ENCODE assay signal across 26 cellular contexts in genomic region chr10:76333331-76333730, GRCh38.
DNase-seq lines count a peak whose midpoint lies in the region; ATAC-seq and TF ChIP-seq lines count a peak whose summit lies in the region.
"Had no signal": no experiment of that assay in that cellular context is flagged by ENCODE, and none has a peak within 500 bp of the region (broad histone marks: within the 10 kb centered on the region; RNA-seq: fewer than 3 reads in every experiment).

No MANE protein-coding gene starts in this region.

- H3K27me3 Mint-ChIP-seq in brain (peaks cover 6% of the 10 kb centered on the region), nephron (ENCODE audit: low read depth) (peaks cover 6% of the 10 kb centered on the region)
- H3K27me3 Mint-ChIP-seq: activated CD8-positive, alpha-beta memory T cell treated with anti-CD3 and anti-CD28 coated beads, Interleukin-2, amount 10 ng/mL, durations not matched to agents 7 days and 5 days; activated naive CD8-positive, alpha-beta T cell treated with anti-CD3 and anti-CD28 coated beads, Interleukin-2, amount 50 U/mL, for 24 hours; central memory CD8-positive, alpha-beta T cell had no signal

- H3K4me1 ChIP-seq in sigmoid colon, result peaks cover 0 to 77% (median 74%) of the 10 kb centered on the region in 4 donors
- H3K4me1 ChIP-seq: psoas muscle had no signal

- intact Hi-C loops in sigmoid colon (cut with DNase I), result loop anchor here (5.0 to 10.0 kb wide), 2 partner anchors 51 to 311 kb away; no protein-coding TSS in a partner anchor

- WGBS in sigmoid colon, 2 donors, result 91 to 93% methylated on average over 2 of the region's 2 CpGs

- DNase-seq in NCI-H2171 treated with DMSO at 0.1 percent for 48 hours (lab: John Stamatoyannopoulos, UW), result peak; percentile 94
- no peak for DNase-seq in sigmoid colon
- DNase-seq in cortex of kidney (lab: John Stamatoyannopoulos, UW), result no peak
- DNase-seq in ureter (ENCODE audit: low spot score), result no peak
- DNase-seq in erythroblast (lab: John Stamatoyannopoulos, UW), result no peak
- DNase-seq: activated CD4-positive, alpha-beta T cell treated with anti-CD3 and anti-CD28 coated beads, Interleukin-2, amount 50 U/mL, for 4 hours; activated CD8-positive, alpha-beta memory T cell treated with anti-CD3 and anti-CD28 coated beads, Interleukin-2, amount 10 ng/mL, durations not matched to agents 7 days and 5 days; activated naive CD8-positive, alpha-beta T cell treated with anti-CD3 and anti-CD28 coated beads, Interleukin-2, amount 50 U/mL, for 24 hours; activated T-cell treated with anti-CD3 and anti-CD28 coated beads, Interleukin-2, amount 50 U/mL, for 48 hours; foreskin melanocyte; MM.1S; NCI-H2081 treated with DMSO at 0.1 percent for 48 hours; OCI-M1; psoas muscle; stimulated activated CD4-positive, alpha-beta T cell treated with anti-CD3 and anti-CD28 coated beads, Interleukin-4, amount 100 ng/mL, for 1 hour had no signal

- peaks cover 0 to 6% (median 0%) of the 10 kb centered on the region in 5 experiments for H3K9me3 Mint-ChIP-seq in brain
- H3K9me3 Mint-ChIP-seq in nephron, result peaks cover 4% of the 10 kb centered on the region
- H3K9me3 Mint-ChIP-seq: activated naive CD8-positive, alpha-beta T cell treated with anti-CD3 and anti-CD28 coated beads, Interleukin-2, amount 50 U/mL, for 24 hours had no signal

- H3K27me3 ChIP-seq in sigmoid colon, result no peaks in the 10 kb centered on the region
- H3K27me3 ChIP-seq: BLaER1, tibial nerve had no signal

- no peaks in the 10 kb centered on the region for H3K36me3 ChIP-seq in sigmoid colon
- H3K36me3 ChIP-seq: BLaER1, tibial nerve had no signal

- no peaks in the 10 kb centered on the region for H3K9me3 ChIP-seq in sigmoid colon
- H3K9me3 ChIP-seq: BLaER1, psoas muscle, tibial nerve had no signal

- TF ChIP-seq POLR2A in sigmoid colon (IDR thresholded peaks at IDR 0.05) (no peak), erythroblast (IDR thresholded peaks at IDR 0.05; ENCODE audit: low read length) (no peak)

- TF ChIP-seq EP300 in sigmoid colon (IDR thresholded peaks at IDR 0.05), result no peak

- H3K4me3 ChIP-seq in sigmoid colon, result no peak overlapping the region
- H3K4me3 ChIP-seq: BLaER1, dorsolateral prefrontal cortex, psoas muscle, SK-N-MC, tibial nerve had no signal

- H3K27ac ChIP-seq in sigmoid colon, result peak overlapping the region in 3 of 4 donors; percentile 75 to 83 (median 80)
- H3K27ac ChIP-seq: BLaER1, HL-60, KMS-11, psoas muscle, SK-N-MC, tibial nerve had no signal

- no peak for TF ChIP-seq CTCF in brain (conservative IDR thresholded peaks at IDR 0.05)
- no peak for TF ChIP-seq CTCF in nephron (IDR thresholded peaks at IDR 0.05; ENCODE audit: unreplicated experiment in 3 of 3)
- no peak for TF ChIP-seq CTCF in sigmoid colon (IDR thresholded peaks at IDR 0.05)

- H3K36me3 Mint-ChIP-seq in brain, result no peaks in the 10 kb centered on the region
- H3K36me3 Mint-ChIP-seq in nephron (ENCODE audit: low read depth), result peaks cover 5% of the 10 kb centered on the region
- H3K36me3 Mint-ChIP-seq: activated CD8-positive, alpha-beta memory T cell treated with anti-CD3 and anti-CD28 coated beads, Interleukin-2, amount 10 ng/mL, durations not matched to agents 7 days and 5 days had no signal

- H3K4me3 Mint-ChIP-seq in brain, result no peak overlapping the region
- H3K4me3 Mint-ChIP-seq in nephron, result no peak overlapping the region
- H3K4me3 Mint-ChIP-seq: activated CD8-positive, alpha-beta memory T cell treated with anti-CD3 and anti-CD28 coated beads, Interleukin-2, amount 10 ng/mL, durations not matched to agents 7 days and 5 days; activated naive CD8-positive, alpha-beta T cell treated with anti-CD3 and anti-CD28 coated beads, Interleukin-2, amount 50 U/mL, for 24 hours; central memory CD8-positive, alpha-beta T cell had no signal

- H3K27ac Mint-ChIP-seq in brain (peak overlapping the region in 4 of 5 experiments; percentile 36 to 89 (median 79)), nephron (peak overlapping the region; percentile 65 to 94 (median 70))
- H3K27ac Mint-ChIP-seq: activated CD8-positive, alpha-beta memory T cell treated with anti-CD3 and anti-CD28 coated beads, Interleukin-2, amount 10 ng/mL, durations not matched to agents 7 days and 5 days; activated naive CD8-positive, alpha-beta T cell treated with anti-CD3 and anti-CD28 coated beads, Interleukin-2, amount 50 U/mL, for 24 hours had no signal

- no peak for ATAC-seq in GM18868 (IDR thresholded peaks at IDR 0.05; ENCODE audit: unreplicated experiment)
- ATAC-seq: activated CD4-positive, CD25-positive, alpha-beta regulatory T cell treated with anti-CD3 and anti-CD28 coated beads, Interleukin-2, amount 50 U/mL, for 24 hours; activated CD8-positive, alpha-beta memory T cell treated with anti-CD3 and anti-CD28 coated beads, Interleukin-2, amount 10 ng/mL, durations not matched to agents 7 days and 5 days; activated naive CD8-positive, alpha-beta T cell treated with anti-CD3 and anti-CD28 coated beads, Interleukin-2, amount 50 U/mL, for 24 hours; psoas muscle had no signal

- H3K4me1 Mint-ChIP-seq in brain, result peaks cover 29% of the 10 kb centered on the region
- peaks cover 71% of the 10 kb centered on the region for H3K4me1 Mint-ChIP-seq in nephron
- H3K4me1 Mint-ChIP-seq: activated CD8-positive, alpha-beta memory T cell treated with anti-CD3 and anti-CD28 coated beads, Interleukin-2, amount 10 ng/mL, durations not matched to agents 7 days and 5 days; activated naive CD8-positive, alpha-beta T cell treated with anti-CD3 and anti-CD28 coated beads, Interleukin-2, amount 50 U/mL, for 24 hours; central memory CD8-positive, alpha-beta T cell had no signal
